In the genomic region with DNA sequence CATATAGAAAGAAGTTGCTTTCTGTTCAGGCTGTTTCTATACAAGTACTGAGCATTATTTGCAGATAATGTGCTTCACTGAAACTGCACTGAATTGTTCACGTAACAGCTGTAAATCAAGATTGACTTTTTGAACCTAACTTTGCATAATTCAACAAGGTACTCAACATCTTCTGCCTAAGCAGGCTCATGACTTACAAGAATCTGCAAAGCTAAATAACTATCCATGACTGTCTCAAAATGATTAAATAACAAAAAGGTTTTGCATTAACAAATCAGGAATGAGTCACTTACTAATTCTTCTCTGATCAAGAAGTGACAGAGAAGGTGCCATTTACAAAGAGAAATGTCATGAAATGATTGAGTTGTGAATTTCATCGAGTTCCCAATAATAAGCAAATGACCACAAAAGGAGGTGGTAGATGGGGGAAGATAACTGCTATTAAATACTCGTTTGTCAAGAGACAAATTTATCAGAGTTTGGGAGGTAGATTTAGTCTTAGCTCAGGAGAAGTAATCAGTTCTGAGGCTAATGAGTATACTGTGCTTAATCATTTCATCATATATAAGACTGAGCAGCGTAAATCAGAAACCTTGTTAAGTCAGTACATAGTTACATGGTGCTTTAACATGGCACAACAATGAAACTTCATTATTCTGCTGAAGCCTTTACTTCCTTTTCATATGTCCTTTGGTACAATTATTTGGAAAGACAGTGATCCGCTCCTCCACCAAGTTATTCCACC, we compare ENCODE assay signal across 18 cellular contexts.
"Had no signal": no experiment of that assay in that cellular context is flagged by ENCODE, and none has a peak within 500 bp of the region (broad histone marks: within the 10 kb centered on the region; RNA-seq: fewer than 3 reads in every experiment).

No MANE protein-coding gene starts in this region.

- H3K4me3 Mint-ChIP-seq: natural killer cell treated with Interleukin-12 subunit alpha and Interleukin-12 subunit beta and Interleukin-15 and Interleukin-18, amount 100 ng/mL, for 72 hours had no signal

- DNase-seq: cortex of kidney; dorsolateral prefrontal cortex; effector CD8-positive, alpha-beta T cell; heart right ventricle; hypothalamus; islet precursor cell; psoas muscle; spleen; stimulated activated CD4-positive, alpha-beta T cell treated with anti-CD3 and anti-CD28 coated beads, Interleukin-15, amount 100 ng/mL, for 24 hours; stimulated activated CD4-positive, alpha-beta T cell treated with anti-CD3 and anti-CD28 coated beads, Interleukin-1b, Interleukin-23, amount 100 ng/mL, for 48 hours; stimulated activated CD4-positive, alpha-beta T cell treated with anti-CD3 and anti-CD28 coated beads, Interleukin-4, amount 100 ng/mL, for 24 hours; stimulated activated naive CD4-positive, alpha-beta T cell; stomach; substantia nigra; trophoblast cell had no signal

- H3K27ac Mint-ChIP-seq: natural killer cell treated with Interleukin-12 subunit alpha and Interleukin-12 subunit beta and Interleukin-15 and Interleukin-18, amount 100 ng/mL, for 72 hours had no signal

- ATAC-seq: heart right ventricle; left lobe of liver; natural killer cell treated with Interleukin-12 subunit alpha and Interleukin-12 subunit beta and Interleukin-15 and Interleukin-18, amount 100 ng/mL, for 72 hours; psoas muscle; sciatic nerve had no signal

- H3K27me3 Mint-ChIP-seq: natural killer cell treated with Interleukin-12 subunit alpha and Interleukin-12 subunit beta and Interleukin-15 and Interleukin-18, amount 100 ng/mL, for 72 hours had no signal
